In genomic region chr16:11783319-11784047, GRCh38 we compare ENCODE assay signal across 1 cellular context.
TF ChIP-seq lines count a peak whose summit lies in the region.

No MANE protein-coding gene starts in this region.

TF ChIP-seq in HepG2, 621 proteins besides CTCF, POLR2A, EP300 and RAD21 (continued from another document):
- TF ChIP-seq FOXA3 (CRISPR knock-in tag; IDR thresholded peaks at IDR 0.05): 0 out of 2 replicates have a peak, but pooled peaks have one; percentile 5
- TF ChIP-seq PAX8 (CRISPR knock-in tag; IDR thresholded peaks at IDR 0.05; ENCODE audit: borderline replicate concordance): no peak
- no peak for TF ChIP-seq HOXA9 (CRISPR knock-in tag; IDR thresholded peaks at IDR 0.05; ENCODE audit: borderline replicate concordance)
- TF ChIP-seq TGIF2 (CRISPR knock-in tag; IDR thresholded peaks at IDR 0.05): no peak
- TF ChIP-seq SP1 (IDR thresholded peaks at IDR 0.05): no peak
- TF ChIP-seq SP1 (CRISPR knock-in tag; IDR thresholded peaks at IDR 0.05): 0 out of 2 replicates have a peak, but pooled peaks have one; percentile 10
- TF ChIP-seq ZBTB38 (CRISPR knock-in tag; IDR thresholded peaks at IDR 0.05): 0 out of 2 replicates have a peak, but pooled peaks have one; percentile 25
- TF ChIP-seq ZNF678 (CRISPR knock-in tag; IDR thresholded peaks at IDR 0.05): no peak
- TF ChIP-seq ZBTB25 (CRISPR knock-in tag; IDR thresholded peaks at IDR 0.05): peak; percentile 26; the same call in 1 of the 2 replicates
